ENCODE assay signal across 18 cellular contexts in genomic region chr17:68396795-68397536, GRCh38.
DNase-seq lines count a peak whose midpoint lies in the region; ATAC-seq and TF ChIP-seq lines count a peak whose summit lies in the region.
"Had no signal": no experiment of that assay in that cellular context is flagged by ENCODE, and none has a peak within 500 bp of the region (broad histone marks: within the 10 kb centered on the region; RNA-seq: fewer than 3 reads in every experiment).

No MANE protein-coding gene starts in this region.

- H3K27me3 Mint-ChIP-seq in activated naive CD8-positive, alpha-beta T cell, result no peaks in the 10 kb centered on the region
- H3K27me3 Mint-ChIP-seq in activated naive CD8-positive, alpha-beta T cell treated with anti-CD3 and anti-CD28 coated beads, Interleukin-2, amount 50 U/mL, for 24 hours, result no peaks in the 10 kb centered on the region
- H3K27me3 Mint-ChIP-seq in T-helper 17 cell (no peaks in the 10 kb centered on the region), mesothelial cell of epicardium (ENCODE audit: low read depth) (no peaks in the 10 kb centered on the region)
- H3K27me3 Mint-ChIP-seq: brain had no signal

- peak overlapping the region; percentile 41 for H3K27ac Mint-ChIP-seq in activated naive CD8-positive, alpha-beta T cell
- no peak overlapping the region for H3K27ac Mint-ChIP-seq in activated naive CD8-positive, alpha-beta T cell treated with anti-CD3 and anti-CD28 coated beads, Interleukin-2, amount 50 U/mL, for 24 hours
- H3K27ac Mint-ChIP-seq in T-helper 17 cell (no peak overlapping the region), mesothelial cell of epicardium (no peak overlapping the region)
- peak overlapping the region; percentile 63 for H3K27ac Mint-ChIP-seq in stimulated activated effector memory CD8-positive, alpha-beta T cell treated with anti-CD3 and anti-CD28 coated beads, Interleukin-12 subunit alpha, Interleukin-12 subunit beta, amount 100 ng/mL, for 72 hours
- H3K27ac Mint-ChIP-seq: brain; T-helper 1 cell treated with Interleukin-12 subunit alpha and Interleukin-12 subunit beta and Interleukin-4 antibody, amounts not matched to agents 30 μg/mL and 1 μg/mL, for 36 hours had no signal

- peaks cover 3 to 5% of the 10 kb centered on the region in 2 donors for H3K4me1 ChIP-seq in neuronal stem cell (ENCODE audit: control insufficient read depth in 2 of 2, insufficient read depth in 1 of 2, low read depth in 1 of 2, low read length in 2 of 2)

- H3K9me3 Mint-ChIP-seq in activated naive CD8-positive, alpha-beta T cell (ENCODE audit: low read depth), result no peaks in the 10 kb centered on the region
- H3K9me3 Mint-ChIP-seq in activated naive CD8-positive, alpha-beta T cell treated with anti-CD3 and anti-CD28 coated beads, Interleukin-2, amount 50 U/mL, for 24 hours, result peaks cover 5% of the 10 kb centered on the region
- peaks cover 4% of the 10 kb centered on the region for H3K9me3 Mint-ChIP-seq in stimulated activated effector memory CD8-positive, alpha-beta T cell treated with anti-CD3 and anti-CD28 coated beads, Interleukin-12 subunit alpha, Interleukin-12 subunit beta, amount 100 ng/mL, for 72 hours
- H3K9me3 Mint-ChIP-seq in mesothelial cell of epicardium, result peaks cover 3% of the 10 kb centered on the region

- no peak overlapping the region for H2BK120ac ChIP-seq in neuronal stem cell (ENCODE audit: low read depth, low read length)

- H3K27me3 ChIP-seq in neuronal stem cell (ENCODE audit: control insufficient read depth in 3 of 3, insufficient read depth in 3 of 3, low read depth in 1 of 3, low read length in 3 of 3), result no peaks in the 10 kb centered on the region
- H3K27me3 ChIP-seq: stomach had no signal

- H3K4me3 Mint-ChIP-seq in activated naive CD8-positive, alpha-beta T cell, result no peak overlapping the region
- H3K4me3 Mint-ChIP-seq in activated naive CD8-positive, alpha-beta T cell treated with anti-CD3 and anti-CD28 coated beads, Interleukin-2, amount 50 U/mL, for 24 hours, result no peak overlapping the region
- peak overlapping the region; percentile 47 for H3K4me3 Mint-ChIP-seq in T-helper 17 cell
- peak overlapping the region; percentile 22 for H3K4me3 Mint-ChIP-seq in stimulated activated effector memory CD8-positive, alpha-beta T cell treated with anti-CD3 and anti-CD28 coated beads, Interleukin-12 subunit alpha, Interleukin-12 subunit beta, amount 100 ng/mL, for 72 hours
- no peak overlapping the region for H3K4me3 Mint-ChIP-seq in mesothelial cell of epicardium
- H3K4me3 Mint-ChIP-seq: brain; T-helper 1 cell treated with Interleukin-12 subunit alpha and Interleukin-12 subunit beta and Interleukin-4 antibody, amounts not matched to agents 30 μg/mL and 1 μg/mL, for 36 hours had no signal

- no peak overlapping the region for H3K23ac ChIP-seq in neuronal stem cell (ENCODE audit: low read depth, low read length, poor library complexity)

- H4K91ac ChIP-seq in neuronal stem cell (ENCODE audit: low read depth, low read length, poor library complexity), result no peak overlapping the region

- peaks cover 0 to 18% of the 10 kb centered on the region in 2 donors for H3K36me3 ChIP-seq in neuronal stem cell (replicated peaks in 1 of 2; ENCODE audit: control insufficient read depth in 2 of 2, insufficient read depth in 2 of 2, low read length in 2 of 2)

- H2BK12ac ChIP-seq in neuronal stem cell (ENCODE audit: low read length), result no peak overlapping the region

- no peak overlapping the region for H3K14ac ChIP-seq in neuronal stem cell (ENCODE audit: low read length)

- no CpG with 5 or more reads among the region's 12 CpGs for WGBS in neuronal stem cell (ENCODE audit: extremely low coverage in 2 of 2, insufficient read length in 2 of 2, insufficient replicate concordance in 1 of 2), 2 donors

- no peak for DNase-seq in activated naive CD8-positive, alpha-beta T cell treated with anti-CD3 and anti-CD28 coated beads, Interleukin-2, amount 50 U/mL, for 24 hours
- no peak for DNase-seq in T-helper 17 cell
- DNase-seq in stimulated activated effector memory CD8-positive, alpha-beta T cell treated with anti-CD3 and anti-CD28 coated beads, Interleukin-12 subunit alpha, Interleukin-12 subunit beta, amount 100 ng/mL, for 72 hours (ENCODE audit: low spot score in 2 of 2), result no peak
- no peak for DNase-seq in mesothelial cell of epicardium (ENCODE audit: low spot score in 2 of 2, unreplicated experiment in 2 of 2)
- no peak for DNase-seq in NCI-H2081 (lab: John Stamatoyannopoulos, UW)
- no peak for DNase-seq in neuronal stem cell (ENCODE audit: low spot score)
- DNase-seq: activated CD4-positive, CD25-positive, alpha-beta regulatory T cell; activated CD8-positive, alpha-beta memory T cell treated with anti-CD3 and anti-CD28 coated beads, Interleukin-2, amount 50 U/mL, for 4 hours; cortex of kidney; mammary epithelial cell; NCI-H2081 treated with DMSO at 0.1 percent for 48 hours; NCI-H524; stomach had no signal

- no peak overlapping the region for H2BK5ac ChIP-seq in neuronal stem cell (ENCODE audit: low read length)

- no peak overlapping the region for H3K18ac ChIP-seq in neuronal stem cell (ENCODE audit: low read length)

- no peak overlapping the region for H4K8ac ChIP-seq in neuronal stem cell (ENCODE audit: low read depth, low read length)

- no peak overlapping the region for H2BK15ac ChIP-seq in neuronal stem cell (ENCODE audit: low read length)

- H3K9me3 ChIP-seq in T-helper 17 cell (ENCODE audit: control insufficient read depth, low read length, poor library complexity, severe bottlenecking), result no peaks in the 10 kb centered on the region
- H3K9me3 ChIP-seq in neuronal stem cell (replicated peaks in 1 of 2; ENCODE audit: control insufficient read depth in 2 of 2, insufficient read depth in 1 of 2, low read depth in 1 of 2, low read length in 2 of 2), result peaks cover 2 to 17% of the 10 kb centered on the region in 2 donors

- H3K4ac ChIP-seq in neuronal stem cell (ENCODE audit: low read length), result no peak overlapping the region

- H3K9ac ChIP-seq in neuronal stem cell (ENCODE audit: low read depth, low read length, poor library complexity), result no peak overlapping the region

- no peaks in the 10 kb centered on the region for H3K79me1 ChIP-seq in neuronal stem cell (ENCODE audit: low read depth, low read length)

- H3K4me2 ChIP-seq in neuronal stem cell (ENCODE audit: insufficient read depth, low read length, poor library complexity, severe bottlenecking), result no peak overlapping the region

- no peak for ATAC-seq in activated naive CD8-positive, alpha-beta T cell treated with anti-CD3 and anti-CD28 coated beads, Interleukin-2, amount 50 U/mL, for 24 hours
- ATAC-seq in T-helper 17 cell, result peak; percentile 50
- ATAC-seq in esophagus mucosa, result peak; percentile 10
- no peak for ATAC-seq in stimulated activated effector memory CD8-positive, alpha-beta T cell treated with anti-CD3 and anti-CD28 coated beads, Interleukin-12 subunit alpha, Interleukin-12 subunit beta, amount 100 ng/mL, for 72 hours
- ATAC-seq: Right ventricle myocardium inferior had no signal

- H2AK5ac ChIP-seq in neuronal stem cell (ENCODE audit: low read depth, low read length), result no peak overlapping the region

- H3K4me3 ChIP-seq in neuronal stem cell (ENCODE audit: low read length in 2 of 2), result no peak overlapping the region
- H3K4me3 ChIP-seq: stomach had no signal

- H3K27ac ChIP-seq in neuronal stem cell (replicated peaks; ENCODE audit: low read length), result no peak overlapping the region
- H3K27ac ChIP-seq: stomach had no signal

- TF ChIP-seq CTCF in mesothelial cell of epicardium (IDR thresholded peaks at IDR 0.05; ENCODE audit: unreplicated experiment), result no peak

- H3K4me1 Mint-ChIP-seq in activated naive CD8-positive, alpha-beta T cell (ENCODE audit: low read depth), result peaks cover 35% of the 10 kb centered on the region
- H3K4me1 Mint-ChIP-seq in activated naive CD8-positive, alpha-beta T cell treated with anti-CD3 and anti-CD28 coated beads, Interleukin-2, amount 50 U/mL, for 24 hours, result peaks cover 43% of the 10 kb centered on the region
- H3K4me1 Mint-ChIP-seq in T-helper 17 cell (peaks cover 28% of the 10 kb centered on the region), mesothelial cell of epicardium (peaks cover 6% of the 10 kb centered on the region)
- peaks cover 36% of the 10 kb centered on the region for H3K4me1 Mint-ChIP-seq in stimulated activated effector memory CD8-positive, alpha-beta T cell treated with anti-CD3 and anti-CD28 coated beads, Interleukin-12 subunit alpha, Interleukin-12 subunit beta, amount 100 ng/mL, for 72 hours

- no peak overlapping the region for H2AFZ ChIP-seq in neuronal stem cell (ENCODE audit: low read length)

- peaks cover 5% of the 10 kb centered on the region for H3K36me3 Mint-ChIP-seq in activated naive CD8-positive, alpha-beta T cell
- peaks cover 13% of the 10 kb centered on the region for H3K36me3 Mint-ChIP-seq in activated naive CD8-positive, alpha-beta T cell treated with anti-CD3 and anti-CD28 coated beads, Interleukin-2, amount 50 U/mL, for 24 hours (ENCODE audit: low read depth)
- no peaks in the 10 kb centered on the region for H3K36me3 Mint-ChIP-seq in T-helper 17 cell (ENCODE audit: low read depth)
- peaks cover 13% of the 10 kb centered on the region for H3K36me3 Mint-ChIP-seq in stimulated activated effector memory CD8-positive, alpha-beta T cell treated with anti-CD3 and anti-CD28 coated beads, Interleukin-12 subunit alpha, Interleukin-12 subunit beta, amount 100 ng/mL, for 72 hours
- peaks cover 6% of the 10 kb centered on the region for H3K36me3 Mint-ChIP-seq in mesothelial cell of epicardium

Comparison
In these comparisons a context has a peak if more than half of its experiments do, and no peak if none do; other contexts are left out.
1. H3K27ac Mint-ChIP-seq: peak in activated naive CD8-positive, alpha-beta T cell (single experiment) and stimulated activated effector memory CD8-positive, alpha-beta T cell treated with anti-CD3 and anti-CD28 coated beads, Interleukin-12 subunit alpha, Interleukin-12 subunit beta, amount 100 ng/mL, for 72 hours (single experiment); none in activated naive CD8-positive, alpha-beta T cell treated with anti-CD3 and anti-CD28 coated beads, Interleukin-2, amount 50 U/mL, for 24 hours (single experiment), T-helper 17 cell (single experiment) and mesothelial cell of epicardium (single experiment).
2. H3K4me3 Mint-ChIP-seq: peak in T-helper 17 cell (single experiment) and stimulated activated effector memory CD8-positive, alpha-beta T cell treated with anti-CD3 and anti-CD28 coated beads, Interleukin-12 subunit alpha, Interleukin-12 subunit beta, amount 100 ng/mL, for 72 hours (single experiment); none in activated naive CD8-positive, alpha-beta T cell (single experiment), activated naive CD8-positive, alpha-beta T cell treated with anti-CD3 and anti-CD28 coated beads, Interleukin-2, amount 50 U/mL, for 24 hours (single experiment) and mesothelial cell of epicardium (single experiment).
3. ATAC-seq: peak in T-helper 17 cell (single experiment) and esophagus mucosa (single experiment); none in activated naive CD8-positive, alpha-beta T cell treated with anti-CD3 and anti-CD28 coated beads, Interleukin-2, amount 50 U/mL, for 24 hours (single experiment) and stimulated activated effector memory CD8-positive, alpha-beta T cell treated with anti-CD3 and anti-CD28 coated beads, Interleukin-12 subunit alpha, Interleukin-12 subunit beta, amount 100 ng/mL, for 72 hours (single experiment).